ENCODE assay signal across 2 cellular contexts in the genomic region with DNA sequence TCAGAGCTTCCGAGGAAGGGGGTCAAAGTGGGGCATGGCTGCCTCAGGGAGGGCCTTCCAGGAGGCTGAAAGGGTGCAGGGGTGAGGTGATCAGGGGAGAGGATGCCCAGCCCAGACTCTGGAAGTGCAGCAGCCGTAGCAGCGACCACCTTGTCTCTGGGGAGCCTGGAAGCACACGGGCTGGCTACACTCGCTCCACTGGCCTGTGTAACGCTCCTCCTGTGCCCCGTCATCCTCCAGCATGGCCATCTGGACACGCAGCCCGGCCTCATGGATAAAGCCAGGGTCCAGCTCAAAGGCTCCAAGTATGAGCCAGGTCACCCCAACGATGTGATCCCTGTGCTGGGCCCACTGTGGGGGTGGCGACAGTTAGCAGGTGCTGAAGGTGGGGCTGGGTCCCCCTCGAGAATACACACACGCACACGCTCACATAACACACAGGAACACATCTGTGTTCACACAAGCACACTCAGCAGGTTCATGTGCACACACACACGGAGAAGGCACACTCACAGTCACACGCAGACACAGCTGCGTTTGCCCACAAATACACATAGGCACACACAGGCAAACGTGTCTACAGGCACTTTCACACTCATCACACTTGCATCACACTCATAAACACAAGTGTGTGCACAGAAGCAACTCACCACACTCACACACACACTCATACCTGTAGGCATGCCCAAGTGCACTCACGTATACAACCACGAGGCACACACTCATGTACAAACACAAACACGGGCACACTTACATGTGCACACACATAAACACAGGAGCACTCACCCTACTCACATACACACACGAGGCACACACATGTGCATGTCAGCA.
TF ChIP-seq lines count a peak whose summit lies in the region.

No MANE protein-coding gene starts in this region.

TF ChIP-seq in HEK293, 187 proteins besides CTCF, POLR2A, EP300 and RAD21 (continues in another document):
- TF ChIP-seq SCRT1 (tag by site-specific recombination; IDR thresholded peaks at IDR 0.05; ENCODE audit: borderline replicate concordance): no peak
- no peak for TF ChIP-seq ZNF791 (tag by site-specific recombination; IDR thresholded peaks at IDR 0.05)
- TF ChIP-seq ZNF366 (tag by site-specific recombination; conservative IDR thresholded peaks at IDR 0.05): no peak
- TF ChIP-seq ZNF621 (tag by site-specific recombination; IDR thresholded peaks at IDR 0.05): 0 out of 2 replicates have a peak, but pooled peaks have one; percentile 34
- no peak for TF ChIP-seq ZNF639 (tag by site-specific recombination; IDR thresholded peaks at IDR 0.05)
- no peak for TF ChIP-seq ZFHX2 (tag by site-specific recombination; conservative IDR thresholded peaks at IDR 0.05)
- TF ChIP-seq, protein P1, sequence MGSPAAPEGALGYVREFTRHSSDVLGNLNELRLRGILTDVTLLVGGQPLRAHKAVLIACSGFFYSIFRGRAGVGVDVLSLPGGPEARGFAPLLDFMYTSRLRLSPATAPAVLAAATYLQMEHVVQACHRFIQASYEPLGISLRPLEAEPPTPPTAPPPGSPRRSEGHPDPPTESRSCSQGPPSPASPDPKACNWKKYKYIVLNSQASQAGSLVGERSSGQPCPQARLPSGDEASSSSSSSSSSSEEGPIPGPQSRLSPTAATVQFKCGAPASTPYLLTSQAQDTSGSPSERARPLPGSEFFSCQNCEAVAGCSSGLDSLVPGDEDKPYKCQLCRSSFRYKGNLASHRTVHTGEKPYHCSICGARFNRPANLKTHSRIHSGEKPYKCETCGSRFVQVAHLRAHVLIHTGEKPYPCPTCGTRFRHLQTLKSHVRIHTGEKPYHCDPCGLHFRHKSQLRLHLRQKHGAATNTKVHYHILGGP (tag by site-specific recombination; IDR thresholded peaks at IDR 0.05): no peak
- TF ChIP-seq KLF9 (tag by site-specific recombination; IDR thresholded peaks at IDR 0.05; ENCODE audit: low read depth): no peak
- TF ChIP-seq, protein P2, sequence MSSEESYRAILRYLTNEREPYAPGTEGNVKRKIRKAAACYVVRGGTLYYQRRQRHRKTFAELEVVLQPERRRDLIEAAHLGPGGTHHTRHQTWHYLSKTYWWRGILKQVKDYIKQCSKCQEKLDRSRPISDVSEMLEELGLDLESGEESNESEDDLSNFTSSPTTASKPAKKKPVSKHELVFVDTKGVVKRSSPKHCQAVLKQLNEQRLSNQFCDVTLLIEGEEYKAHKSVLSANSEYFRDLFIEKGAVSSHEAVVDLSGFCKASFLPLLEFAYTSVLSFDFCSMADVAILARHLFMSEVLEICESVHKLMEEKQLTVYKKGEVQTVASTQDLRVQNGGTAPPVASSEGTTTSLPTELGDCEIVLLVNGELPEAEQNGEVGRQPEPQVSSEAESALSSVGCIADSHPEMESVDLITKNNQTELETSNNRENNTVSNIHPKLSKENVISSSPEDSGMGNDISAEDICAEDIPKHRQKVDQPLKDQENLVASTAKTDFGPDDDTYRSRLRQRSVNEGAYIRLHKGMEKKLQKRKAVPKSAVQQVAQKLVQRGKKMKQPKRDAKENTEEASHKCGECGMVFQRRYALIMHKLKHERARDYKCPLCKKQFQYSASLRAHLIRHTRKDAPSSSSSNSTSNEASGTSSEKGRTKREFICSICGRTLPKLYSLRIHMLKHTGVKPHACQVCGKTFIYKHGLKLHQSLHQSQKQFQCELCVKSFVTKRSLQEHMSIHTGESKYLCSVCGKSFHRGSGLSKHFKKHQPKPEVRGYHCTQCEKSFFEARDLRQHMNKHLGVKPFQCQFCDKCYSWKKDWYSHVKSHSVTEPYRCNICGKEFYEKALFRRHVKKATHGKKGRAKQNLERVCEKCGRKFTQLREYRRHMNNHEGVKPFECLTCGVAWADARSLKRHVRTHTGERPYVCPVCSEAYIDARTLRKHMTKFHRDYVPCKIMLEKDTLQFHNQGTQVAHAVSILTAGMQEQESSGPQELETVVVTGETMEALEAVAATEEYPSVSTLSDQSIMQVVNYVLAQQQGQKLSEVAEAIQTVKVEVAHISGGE (tag by site-specific recombination; conservative IDR thresholded peaks at IDR 0.05; ENCODE audit: low read depth): no peak
- TF ChIP-seq ZNF521 (tag by site-specific recombination; IDR thresholded peaks at IDR 0.05): no peak
- peak; percentile 57 for TF ChIP-seq SCRT2 (tag by site-specific recombination; IDR thresholded peaks at IDR 0.05)
- peak; percentile 37; the same call in 1 of the 2 replicates for TF ChIP-seq ZNF311 (tag by site-specific recombination; IDR thresholded peaks at IDR 0.05; ENCODE audit: borderline replicate concordance)
- no peak for TF ChIP-seq ZBTB8A (tag by site-specific recombination; IDR thresholded peaks at IDR 0.05)
- no peak for TF ChIP-seq ZNF398 (tag by site-specific recombination; IDR thresholded peaks at IDR 0.05)
- no peak for TF ChIP-seq ZNF843 (tag by site-specific recombination; IDR thresholded peaks at IDR 0.05)
- no peak for TF ChIP-seq ZNF513 (tag by site-specific recombination; IDR thresholded peaks at IDR 0.05)
- TF ChIP-seq BCL11A (tag by site-specific recombination; IDR thresholded peaks at IDR 0.05; ENCODE audit: low read depth): no peak

TF ChIP-seq in WTC11, 78 proteins besides CTCF, POLR2A, EP300 and RAD21:
- TF ChIP-seq SMAD4 (CRISPR knock-in tag; IDR thresholded peaks at IDR 0.05): no peak
- TF ChIP-seq, protein P3, sequence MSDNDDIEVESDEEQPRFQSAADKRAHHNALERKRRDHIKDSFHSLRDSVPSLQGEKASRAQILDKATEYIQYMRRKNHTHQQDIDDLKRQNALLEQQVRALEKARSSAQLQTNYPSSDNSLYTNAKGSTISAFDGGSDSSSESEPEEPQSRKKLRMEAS (CRISPR knock-in tag; IDR thresholded peaks at IDR 0.05): no peak
